In the genomic region with DNA sequence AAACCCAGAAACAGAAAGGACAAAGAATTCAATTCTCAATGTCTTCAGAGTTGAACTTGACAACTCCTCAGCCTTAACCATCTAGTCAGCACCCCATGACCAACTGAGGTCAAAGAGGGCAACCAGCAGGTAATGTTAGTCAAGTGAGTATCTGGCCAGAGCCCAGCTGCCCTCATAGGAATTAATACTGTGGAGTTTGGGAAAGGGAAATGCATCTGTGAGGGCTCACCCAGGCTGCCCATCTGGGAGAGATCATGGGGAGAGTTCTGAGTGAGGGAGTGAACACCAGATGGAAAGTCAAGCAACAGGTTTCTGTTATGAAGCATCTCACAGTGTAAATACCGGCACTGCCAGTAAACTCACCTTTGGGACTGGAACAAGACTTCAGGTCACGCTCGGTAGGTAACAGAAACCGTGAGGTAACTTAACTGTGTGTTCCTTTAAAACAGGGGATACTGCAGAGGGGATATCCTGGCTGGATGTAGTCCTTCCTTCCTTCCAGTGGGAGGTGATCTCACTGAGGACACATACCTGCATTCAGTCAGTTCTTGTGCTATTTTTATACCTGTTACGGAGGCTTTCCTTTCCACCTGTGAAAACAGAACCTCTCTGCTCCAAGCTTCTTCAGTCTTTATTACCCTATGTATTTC, we compare ENCODE assay signal across 15 cellular contexts.
A peak's percentile ranks its signal among the peaks of the same experiment; 100 is the strongest.
DNase-seq lines count a peak whose midpoint lies in the region; ATAC-seq and TF ChIP-seq lines count a peak whose summit lies in the region.
"Had no signal": no experiment of that assay in that cellular context is flagged by ENCODE, and none has a peak within 500 bp of the region (broad histone marks: within the 10 kb centered on the region; RNA-seq: fewer than 3 reads in every experiment).

No MANE protein-coding gene starts in this region.

- peak; percentile 61 for DNase-seq in activated CD8-positive, alpha-beta memory T cell treated with anti-CD3 and anti-CD28 coated beads for 24 hours
- no peak for DNase-seq in activated CD8-positive, alpha-beta memory T cell treated with anti-CD3 and anti-CD28 coated beads, Interleukin-2, amount 50 U/mL, for 48 hours
- DNase-seq in naive thymus-derived CD8-positive, alpha-beta T cell, result no peak
- DNase-seq in ovary (no peak), NOMO-1 treated with DMSO at 0.1 percent for 48 hours (lab: John Stamatoyannopoulos, UW; ENCODE audit: unreplicated experiment) (no peak)
- DNase-seq in stimulated activated CD4-positive, alpha-beta T cell treated with anti-CD3 and anti-CD28 coated beads, Interleukin-4, amount 100 ng/mL, for 1 hour, result no peak
- DNase-seq: esophagus squamous epithelium, hypothalamus, NCI-H1436 treated with DMSO at 0.1 percent for 48 hours, NCI-H526, Right ventricle myocardium superior, trophoblast cell had no signal

- H3K27ac ChIP-seq in ovary, result no peak overlapping the region

- no peak overlapping the region for H3K4me3 ChIP-seq in ovary
- H3K4me3 ChIP-seq: esophagus squamous epithelium, lung had no signal

- H3K27me3 ChIP-seq in ovary, result no peaks in the 10 kb centered on the region

- no peak for ATAC-seq in GM18505 (IDR thresholded peaks at IDR 0.05; ENCODE audit: unreplicated experiment)
- ATAC-seq in activated T-helper 17 cell treated with anti-CD3 and anti-CD28 coated beads, Interleukin-2, amount 50 U/mL, for 72 hours (replicated peaks), result no peak
- no peak for ATAC-seq in naive thymus-derived CD8-positive, alpha-beta T cell

- H3K36me3 Mint-ChIP-seq in activated T-helper 17 cell treated with anti-CD3 and anti-CD28 coated beads, Interleukin-2, amount 50 U/mL, for 72 hours (ENCODE audit: low read depth), result peaks cover 100% of the 10 kb centered on the region
- peaks cover 4 to 61% (median 50%) of the 10 kb centered on the region in 3 donors for H3K36me3 Mint-ChIP-seq in naive thymus-derived CD8-positive, alpha-beta T cell

- TF ChIP-seq CTCF in ovary (IDR thresholded peaks at IDR 0.05), result no peak

- H3K9me3 Mint-ChIP-seq in activated T-helper 17 cell treated with anti-CD3 and anti-CD28 coated beads, Interleukin-2, amount 50 U/mL, for 72 hours, result no peaks in the 10 kb centered on the region
- H3K9me3 Mint-ChIP-seq in naive thymus-derived CD8-positive, alpha-beta T cell, result no peaks in the 10 kb centered on the region

- POLR2A ChIA-PET in naive thymus-derived CD8-positive, alpha-beta T cell (lab: Charles Lee), result interaction anchor here (0.8 to 34.2 kb wide), 4 partner anchors 15 to 68 kb away, joined by 3 to 760 read pairs (median 72); no protein-coding TSS in a partner anchor

- no peaks in the 10 kb centered on the region for H3K4me1 Mint-ChIP-seq in activated T-helper 17 cell treated with anti-CD3 and anti-CD28 coated beads, Interleukin-2, amount 50 U/mL, for 72 hours
- peaks cover 0 to 77% (median 19%) of the 10 kb centered on the region in 4 donors for H3K4me1 Mint-ChIP-seq in naive thymus-derived CD8-positive, alpha-beta T cell

- peak overlapping the region; percentile 85 for H3K4me3 Mint-ChIP-seq in activated T-helper 17 cell treated with anti-CD3 and anti-CD28 coated beads, Interleukin-2, amount 50 U/mL, for 72 hours
- peak overlapping the region; percentile 78 to 93 (median 88) for H3K4me3 Mint-ChIP-seq in naive thymus-derived CD8-positive, alpha-beta T cell

- no peaks in the 10 kb centered on the region for H3K27me3 Mint-ChIP-seq in activated T-helper 17 cell treated with anti-CD3 and anti-CD28 coated beads, Interleukin-2, amount 50 U/mL, for 72 hours
- no peaks in the 10 kb centered on the region for H3K27me3 Mint-ChIP-seq in naive thymus-derived CD8-positive, alpha-beta T cell

- intact Hi-C loops in ovary (cut with DNase I), result no loop called here

- no peaks in the 10 kb centered on the region for H3K36me3 ChIP-seq in ovary
- H3K36me3 ChIP-seq: esophagus squamous epithelium had no signal

- no peak for TF ChIP-seq EP300 in ovary (IDR thresholded peaks at IDR 0.05)

- 91 to 93% (median 92%) methylated on average over 5 of the region's 5 CpGs for WGBS in ovary, 3 donors

- no peaks in the 10 kb centered on the region for H3K9me3 ChIP-seq in ovary
- H3K9me3 ChIP-seq: esophagus squamous epithelium had no signal

- H3K27ac Mint-ChIP-seq in activated T-helper 17 cell treated with anti-CD3 and anti-CD28 coated beads, Interleukin-2, amount 50 U/mL, for 72 hours, result peak overlapping the region; percentile 98
- H3K27ac Mint-ChIP-seq in naive thymus-derived CD8-positive, alpha-beta T cell, result peak overlapping the region in 9 of 10 donors; percentile 88 to 98 (median 92)

- TF ChIP-seq POLR2A in GM18505 (IDR thresholded peaks at IDR 0.05; ENCODE audit: borderline replicate concordance, extremely low read depth, insufficient read depth, insufficient read length), result peak; percentile 30
- no peak for TF ChIP-seq POLR2A in ovary (IDR thresholded peaks at IDR 0.05)

- no peaks in the 10 kb centered on the region for H3K4me1 ChIP-seq in ovary (ENCODE audit: insufficient read depth)
